In genomic region chr22:21417806-21418205, GRCh38 we compare ENCODE assay signal across 8 cellular contexts. TPM values are rescaled to one million over a fixed set of nuclear protein-coding genes. Genes with fewer than 3 reads are reported as not detected.
DNase-seq lines count a peak whose midpoint lies in the region; ATAC-seq and TF ChIP-seq lines count a peak whose summit lies in the region.
"Not testable (repeated sequence)": the region's sequence is repeated elsewhere in the genome, so short reads cannot be mapped to it uniquely, and the experiment has no call there.

No MANE protein-coding gene starts in this region.

- not testable (repeated sequence) for H3K27ac ChIP-seq in HEK293 (ENCODE audit: extremely low read depth, low read depth, low read length); breast epithelium; right atrium auricular region; thyroid gland

- ATAC-seq in GM18502 (IDR thresholded peaks at IDR 0.05; ENCODE audit: poor library complexity, unreplicated experiment) (peak; percentile 32), HG03521 (IDR thresholded peaks at IDR 0.05; ENCODE audit: unreplicated experiment) (peak; percentile 17)

- not testable (repeated sequence) for H3K27me3 Mint-ChIP-seq in activated CD4-positive, alpha-beta T cell treated with anti-CD3 and anti-CD28 coated beads, Interleukin-2, amount 10 ng/mL, durations not matched to agents 24 days and 14 days; osteocyte (ENCODE audit: unreplicated experiment)

- H3K27me3 ChIP-seq in breast epithelium, right atrium auricular region, thyroid gland: not testable (repeated sequence)

- not testable (repeated sequence) for H3K9me3 Mint-ChIP-seq in activated CD4-positive, alpha-beta T cell treated with anti-CD3 and anti-CD28 coated beads, Interleukin-2, amount 10 ng/mL, durations not matched to agents 24 days and 14 days; osteocyte (ENCODE audit: unreplicated experiment)

- DNase-seq in activated CD4-positive, alpha-beta T cell treated with anti-CD3 and anti-CD28 coated beads, Interleukin-2, amount 10 ng/mL, durations not matched to agents 24 days and 14 days: peak; percentile 70
- peak in 1 of 2 donors; percentile 52 for DNase-seq in breast epithelium (ENCODE audit: low spot score in 2 of 2)
- peak; percentile 53 for DNase-seq in right atrium auricular region (ENCODE audit: low spot score)
- peak; percentile 86 for DNase-seq in osteocyte (ENCODE audit: extremely low spot score, unreplicated experiment)
- peak; percentile 25 to 28 for DNase-seq in thyroid gland

- not testable (repeated sequence) for TF ChIP-seq POLR2A in breast epithelium (IDR thresholded peaks at IDR 0.05); thyroid gland (IDR thresholded peaks at IDR 0.05)

- CTCF ChIA-PET in HEK293 (lab: Yijun Ruan, JAX): not testable (repeated sequence)

- H3K4me3 ChIP-seq in HEK293 (ENCODE audit: low read depth, low read length) (peak overlapping the region; percentile 43), breast epithelium (peak overlapping the region; percentile 41 to 65 (median 48)), right atrium auricular region (peak overlapping the region; percentile 32 to 53)
- not testable (repeated sequence) for H3K4me3 ChIP-seq in thyroid gland (replicated peaks in 1 of 3)

- TF ChIP-seq CTCF in HEK293 (tag by site-specific recombination; IDR thresholded peaks at IDR 0.05); breast epithelium (IDR thresholded peaks at IDR 0.05); right atrium auricular region (IDR thresholded peaks at IDR 0.05); osteocyte (IDR thresholded peaks at IDR 0.05); thyroid gland (IDR thresholded peaks at IDR 0.05): not testable (repeated sequence)

- peak overlapping the region; percentile 57 for H3K4me3 Mint-ChIP-seq in activated CD4-positive, alpha-beta T cell treated with anti-CD3 and anti-CD28 coated beads, Interleukin-2, amount 10 ng/mL, durations not matched to agents 24 days and 14 days
- H3K4me3 Mint-ChIP-seq in osteocyte (ENCODE audit: unreplicated experiment): peak overlapping the region; percentile 68

- WGBS in thyroid gland, 2 donors: no CpG with 5 or more reads among the region's 39 CpGs

- H3K36me3 Mint-ChIP-seq in activated CD4-positive, alpha-beta T cell treated with anti-CD3 and anti-CD28 coated beads, Interleukin-2, amount 10 ng/mL, durations not matched to agents 24 days and 14 days (ENCODE audit: low read depth); osteocyte (ENCODE audit: unreplicated experiment): not testable (repeated sequence)

- intact Hi-C loops in activated CD4-positive, alpha-beta T cell treated with anti-CD3 and anti-CD28 coated beads, Interleukin-2, amount 10 ng/mL, durations not matched to agents 24 days and 14 days (cut with micrococcal nuclease); breast epithelium (cut with DNase I; ENCODE audit: low total_unique reads); thyroid gland (cut with DNase I): not testable (repeated sequence)

- not testable (repeated sequence) for H3K4me1 ChIP-seq in HEK293 (ENCODE audit: control insufficient read depth, insufficient read depth, low read length); breast epithelium; right atrium auricular region; thyroid gland

- H3K27ac Mint-ChIP-seq in activated CD4-positive, alpha-beta T cell treated with anti-CD3 and anti-CD28 coated beads, Interleukin-2, amount 10 ng/mL, durations not matched to agents 24 days and 14 days; osteocyte (ENCODE audit: unreplicated experiment): not testable (repeated sequence)

- H3K9me3 ChIP-seq in HEK293 (ENCODE audit: control insufficient read depth, insufficient read depth, low read depth, low read length); breast epithelium; right atrium auricular region; thyroid gland: not testable (repeated sequence)

- not testable (repeated sequence) for H3K4me1 Mint-ChIP-seq in activated CD4-positive, alpha-beta T cell treated with anti-CD3 and anti-CD28 coated beads, Interleukin-2, amount 10 ng/mL, durations not matched to agents 24 days and 14 days; osteocyte (ENCODE audit: unreplicated experiment)

- not testable (repeated sequence) for H3K36me3 ChIP-seq in HEK293 (ENCODE audit: control insufficient read depth in 2 of 2, insufficient read depth in 1 of 2, low read length in 2 of 2); breast epithelium; right atrium auricular region; thyroid gland

- POLR2A ChIA-PET in HEK293 (lab: Yijun Ruan, JAX): not testable (repeated sequence)

RNA-seq across cellular contexts. Expression of gene HIC2, which starts 0.6 kb away (rescaled TPM):
- 5.9 and 6.4 TPM in 2 replicates for total RNA-seq in activated CD4-positive, alpha-beta T cell treated with anti-CD3 and anti-CD28 coated beads, Interleukin-2, amount 10 ng/mL, durations not matched to agents 24 days and 14 days
- 1 to 10 TPM; 2.9 to 3.4 (median 3.3) TPM for total RNA-seq in breast epithelium
- total RNA-seq in right atrium auricular region: 1 to 10 TPM; 1.8 to 3.3 TPM
- total RNA-seq in osteocyte: 5.2 and 5.7 TPM in 2 replicates
- 1 to 10 TPM; 4.7 to 7.7 (median 6.5) TPM for total RNA-seq in thyroid gland

RNA-seq across cellular contexts. Expression of gene RIMBP3B, which starts 34.3 kb away (rescaled TPM):
- 0.26 TPM in 1 of 2 replicates, not detected in the other for total RNA-seq in activated CD4-positive, alpha-beta T cell treated with anti-CD3 and anti-CD28 coated beads, Interleukin-2, amount 10 ng/mL, durations not matched to agents 24 days and 14 days
- total RNA-seq in breast epithelium (under 1 TPM in 1 of 3 donors, not detected in 2; 0.16 TPM), right atrium auricular region (under 1 TPM in 1 of 2 donors, not detected in 1; 0.08 TPM), osteocyte (0.47 and 0.59 TPM in 2 replicates), thyroid gland (under 1 TPM in 1 of 4 donors, not detected in 3; 0.54 TPM)

RNA-seq across cellular contexts. Expression of gene TMEM191C, which starts 49.4 kb away (rescaled TPM):
- 0.50 and 0.54 TPM in 2 replicates for total RNA-seq in activated CD4-positive, alpha-beta T cell treated with anti-CD3 and anti-CD28 coated beads, Interleukin-2, amount 10 ng/mL, durations not matched to agents 24 days and 14 days
- 1 to 10 TPM in 2 of 3 donors, not detected in 1; 1.0 to 1.3 TPM for total RNA-seq in breast epithelium
- 1 to 10 TPM; 1.3 TPM for total RNA-seq in right atrium auricular region
- total RNA-seq in osteocyte: 1.2 and 2.1 TPM in 2 replicates
- total RNA-seq in thyroid gland: 1 to 10 TPM in 1 of 4 donors, under 1 TPM in 3; 0.20 to 3.9 (median 0.91) TPM
